ENCODE assay signal across 14 cellular contexts in the genomic region with DNA sequence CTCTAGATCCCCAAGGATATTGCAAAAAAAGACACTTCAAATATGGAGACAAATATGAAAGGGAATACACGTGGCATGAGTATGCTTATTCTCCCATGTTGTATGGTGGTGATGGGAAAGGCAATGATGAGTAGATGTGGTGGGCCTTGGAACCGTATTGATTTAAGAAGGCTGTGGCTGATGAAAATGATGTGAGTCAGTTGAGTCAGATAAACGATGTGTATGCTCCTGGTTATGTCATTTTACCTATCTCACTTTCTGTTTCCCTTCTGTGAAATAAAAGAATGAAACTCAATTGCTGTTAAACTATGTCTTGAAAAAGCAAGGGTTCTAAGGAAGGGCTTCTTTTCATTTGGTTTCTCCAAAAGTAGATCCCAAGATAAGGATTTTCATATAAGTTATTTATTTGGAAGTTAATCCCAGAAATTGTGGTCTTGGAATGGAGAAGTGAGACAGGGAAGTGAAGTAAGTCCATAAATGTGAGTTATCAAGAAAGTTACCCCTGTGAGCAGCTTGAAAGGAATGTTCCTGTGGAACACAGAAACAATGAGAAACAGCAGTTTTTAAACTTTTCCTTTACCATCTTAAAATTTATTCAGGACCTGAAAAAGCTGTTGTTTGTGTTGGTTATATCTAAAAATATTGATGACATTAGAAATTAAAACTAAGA.
A peak's percentile ranks its signal among the peaks of the same experiment; 100 is the strongest.
DNase-seq lines count a peak whose midpoint lies in the region; ATAC-seq, FAIRE-seq and TF ChIP-seq lines count a peak whose summit lies in the region.
"Had no signal": no experiment of that assay in that cellular context is flagged by ENCODE, and none has a peak within 500 bp of the region (broad histone marks: within the 10 kb centered on the region; RNA-seq: fewer than 3 reads in every experiment).

No MANE protein-coding gene starts in this region.

- no peak for TF ChIP-seq CTCF in OCI-LY3 (IDR thresholded peaks at IDR 0.05; ENCODE audit: low read depth, low read length)
- no peak for TF ChIP-seq CTCF in PC-9 (conservative IDR thresholded peaks at IDR 0.05)

- H3K4me2 ChIP-seq in OCI-LY3 (ENCODE audit: low read length) (peak overlapping the region; percentile 20), PC-9 (no peak overlapping the region; the same call in 1 of the 2 replicates)

- H3K27ac ChIP-seq in OCI-LY3 (ENCODE audit: low read length): no peak overlapping the region
- H3K27ac ChIP-seq in PC-9: no peak overlapping the region
- H3K27ac ChIP-seq: vagina had no signal

- CTCF ChIA-PET in PC-9 (lab: Charles Lee): no interaction called here

- peaks cover 3% of the 10 kb centered on the region for H3K27me3 Mint-ChIP-seq in activated T-helper 1 cell treated with anti-CD3 and anti-CD28 coated beads, Interleukin-12 subunit alpha, Interleukin-12 subunit beta, Interleukin-2, Interleukin-4 antibody, amounts not matched to agents 30 ng/mL and 10 ng/mL and 1 ng/mL, durations not matched to agents 14 hours and 24 hours and 36 hours (ENCODE audit: insufficient read depth)

- peaks cover 11% of the 10 kb centered on the region for H3K4me1 Mint-ChIP-seq in activated T-helper 1 cell treated with anti-CD3 and anti-CD28 coated beads, Interleukin-12 subunit alpha, Interleukin-12 subunit beta, Interleukin-2, Interleukin-4 antibody, amounts not matched to agents 30 ng/mL and 10 ng/mL and 1 ng/mL, durations not matched to agents 14 hours and 24 hours and 36 hours (ENCODE audit: low read depth)
- H3K4me1 Mint-ChIP-seq: activated B cell treated with CpG ODN at 0.5 μM for 24 hours had no signal

- no peak overlapping the region for H2AFZ ChIP-seq in OCI-LY3 (ENCODE audit: low read depth, low read length)
- no peak overlapping the region for H2AFZ ChIP-seq in PC-9

- H3K9me3 Mint-ChIP-seq in activated T-helper 1 cell treated with anti-CD3 and anti-CD28 coated beads, Interleukin-12 subunit alpha, Interleukin-12 subunit beta, Interleukin-2, Interleukin-4 antibody, amounts not matched to agents 30 ng/mL and 10 ng/mL and 1 ng/mL, durations not matched to agents 14 hours and 24 hours and 36 hours: no peaks in the 10 kb centered on the region
- H3K9me3 Mint-ChIP-seq: activated B cell treated with CpG ODN at 0.5 μM for 24 hours had no signal

- DNase-seq in GM12892 (ENCODE audit: insufficient read length): no peak
- peak; percentile 54 for DNase-seq in fibroblast of peridontal ligament (ENCODE audit: extremely low read depth)
- DNase-seq in NOMO-1 treated with DMSO at 0.1 percent for 48 hours (lab: John Stamatoyannopoulos, UW; ENCODE audit: unreplicated experiment): no peak
- no peak for DNase-seq in activated T-helper 1 cell treated with anti-CD3 and anti-CD28 coated beads, Interleukin-12 subunit alpha, Interleukin-12 subunit beta, Interleukin-2, Interleukin-4 antibody, amounts not matched to agents 30 ng/mL and 10 ng/mL and 1 ng/mL, durations not matched to agents 14 hours and 24 hours and 36 hours (ENCODE audit: low spot score)
- no peak for DNase-seq in PC-9
- DNase-seq in NCI-H2196 treated with DMSO at 0.1 percent for 48 hours (lab: John Stamatoyannopoulos, UW; ENCODE audit: unreplicated experiment): no peak
- DNase-seq: activated B cell treated with CpG ODN at 0.5 μM for 24 hours; activated naive CD8-positive, alpha-beta T cell treated with anti-CD3 and anti-CD28 coated beads, Interleukin-2, amount 10 ng/mL, durations not matched to agents 7 days and 5 days; Kasumi-1; SHP77 had no signal

- H3K4me3 ChIP-seq in OCI-LY3 (ENCODE audit: low read length) (no peak overlapping the region), PC-9 (no peak overlapping the region)
- H3K4me3 ChIP-seq: vagina had no signal

- H3K27me3 ChIP-seq in OCI-LY3 (ENCODE audit: low read depth, low read length): no peaks in the 10 kb centered on the region
- H3K27me3 ChIP-seq in PC-9 (ENCODE audit: insufficient read depth, low read depth): no peaks in the 10 kb centered on the region
- H3K27me3 ChIP-seq: vagina had no signal

- peak; percentile 71 for ATAC-seq in GM21528 (IDR thresholded peaks at IDR 0.05; ENCODE audit: low FRiP score, unreplicated experiment)
- ATAC-seq: sciatic nerve had no signal

- H3K9me2 ChIP-seq in PC-9 (ENCODE audit: insufficient read depth): no peaks in the 10 kb centered on the region

- peak; percentile 62 for FAIRE-seq in GM12892 (lab: Jason Lieb, UNC)

- H4K20me1 ChIP-seq in OCI-LY3 (ENCODE audit: insufficient read depth, low read length) (no peaks in the 10 kb centered on the region), PC-9 (ENCODE audit: insufficient read depth) (no peaks in the 10 kb centered on the region)

- no peak for TF ChIP-seq POLR2A in GM12892 (IDR thresholded peaks at IDR 0.05; ENCODE audit: low read depth, low read length)

- H3K9ac ChIP-seq in OCI-LY3 (ENCODE audit: low read length): no peak overlapping the region

- no peak overlapping the region for H3K27ac Mint-ChIP-seq in activated T-helper 1 cell treated with anti-CD3 and anti-CD28 coated beads, Interleukin-12 subunit alpha, Interleukin-12 subunit beta, Interleukin-2, Interleukin-4 antibody, amounts not matched to agents 30 ng/mL and 10 ng/mL and 1 ng/mL, durations not matched to agents 14 hours and 24 hours and 36 hours
- H3K27ac Mint-ChIP-seq: activated B cell treated with CpG ODN at 0.5 μM for 24 hours; activated naive CD8-positive, alpha-beta T cell treated with anti-CD3 and anti-CD28 coated beads, Interleukin-2, amount 10 ng/mL, durations not matched to agents 7 days and 5 days had no signal

- H3F3A ChIP-seq in PC-9 (ENCODE audit: insufficient read depth, low read depth): no peaks in the 10 kb centered on the region

- H3K4me3 Mint-ChIP-seq in activated T-helper 1 cell treated with anti-CD3 and anti-CD28 coated beads, Interleukin-12 subunit alpha, Interleukin-12 subunit beta, Interleukin-2, Interleukin-4 antibody, amounts not matched to agents 30 ng/mL and 10 ng/mL and 1 ng/mL, durations not matched to agents 14 hours and 24 hours and 36 hours: no peak overlapping the region
- H3K4me3 Mint-ChIP-seq: activated B cell treated with CpG ODN at 0.5 μM for 24 hours; activated naive CD8-positive, alpha-beta T cell treated with anti-CD3 and anti-CD28 coated beads, Interleukin-2, amount 10 ng/mL, durations not matched to agents 7 days and 5 days had no signal

- no peaks in the 10 kb centered on the region for H3K36me3 Mint-ChIP-seq in activated T-helper 1 cell treated with anti-CD3 and anti-CD28 coated beads, Interleukin-12 subunit alpha, Interleukin-12 subunit beta, Interleukin-2, Interleukin-4 antibody, amounts not matched to agents 30 ng/mL and 10 ng/mL and 1 ng/mL, durations not matched to agents 14 hours and 24 hours and 36 hours (ENCODE audit: low read depth)
- H3K36me3 Mint-ChIP-seq: activated naive CD8-positive, alpha-beta T cell treated with anti-CD3 and anti-CD28 coated beads, Interleukin-2, amount 10 ng/mL, durations not matched to agents 7 days and 5 days had no signal

- H3K79me2 ChIP-seq in OCI-LY3 (ENCODE audit: low read length) (no peaks in the 10 kb centered on the region), PC-9 (ENCODE audit: low read depth) (no peaks in the 10 kb centered on the region)

- H3K9me3 ChIP-seq in OCI-LY3 (ENCODE audit: insufficient read depth, low read length): no peaks in the 10 kb centered on the region
- H3K9me3 ChIP-seq in PC-9 (ENCODE audit: insufficient read depth, low read depth): no peaks in the 10 kb centered on the region; the same call in 1 of the 2 replicates
- H3K9me3 ChIP-seq: vagina had no signal

- no TSS peak for BruUV-seq in PC-9 (replicated peaks; lab: Mats Ljungman, UMichigan)

- H3K4me1 ChIP-seq in OCI-LY3 (ENCODE audit: low read length) (peaks cover 7% of the 10 kb centered on the region), PC-9 (replicated peaks; ENCODE audit: insufficient read depth) (no peaks in the 10 kb centered on the region)
- H3K4me1 ChIP-seq: vagina had no signal

- H3K36me3 ChIP-seq in OCI-LY3 (replicated peaks; ENCODE audit: low read depth, low read length) (no peaks in the 10 kb centered on the region), PC-9 (ENCODE audit: low read depth) (no peaks in the 10 kb centered on the region)
- H3K36me3 ChIP-seq: vagina had no signal

- POLR2A ChIA-PET in PC-9 (lab: Charles Lee; ENCODE audit: unreplicated experiment): no interaction called here

- intact Hi-C loops in activated T-helper 1 cell treated with anti-CD3 and anti-CD28 coated beads, Interleukin-12 subunit alpha, Interleukin-12 subunit beta, Interleukin-2, Interleukin-4 antibody, amounts not matched to agents 30 ng/mL and 10 ng/mL and 1 ng/mL, durations not matched to agents 14 hours and 24 hours and 36 hours (cut with micrococcal nuclease): no loop called here
- intact Hi-C loops in PC-9 (cut with micrococcal nuclease; ENCODE audit: unreplicated experiment): no loop called here
